1 cellular context compared by ENCODE assay signal in genomic region chr4:15659768-15660394, GRCh38.
A peak's percentile ranks its signal among the peaks of the same experiment; 100 is the strongest.
TF ChIP-seq lines count a peak whose summit lies in the region.

No MANE protein-coding gene starts in this region.

TF ChIP-seq in K562, 482 proteins besides CTCF, POLR2A, EP300 and RAD21 (continues in another document):
- TF ChIP-seq ZNF197 (CRISPR knock-in tag; IDR thresholded peaks at IDR 0.05; ENCODE audit: low read depth) (no peak), NUFIP1 (IDR thresholded peaks at IDR 0.05; ENCODE audit: partially characterized antibody) (no peak), ZC3H8 (IDR thresholded peaks at IDR 0.05) (no peak), TSHZ1 (CRISPR knock-in tag; IDR thresholded peaks at IDR 0.05) (no peak), ZNF280A (IDR thresholded peaks at IDR 0.05; ENCODE audit: low read depth, partially characterized antibody) (no peak), ATF3 (IDR thresholded peaks at IDR 0.05) (peak; percentile 71; the same call in 1 of the 2 replicates), ATF3 (CRISPR knock-in tag; conservative IDR thresholded peaks at IDR 0.05) (no peak), MAFK (IDR thresholded peaks at IDR 0.05; ENCODE audit: low read length) (no peak), DIDO1 (tag; IDR thresholded peaks at IDR 0.05; ENCODE audit: low read depth) (no peak), WHSC1 (IDR thresholded peaks at IDR 0.05; ENCODE audit: low read length) (no peak), RCOR1 (IDR thresholded peaks at IDR 0.05; ENCODE audit: borderline replicate concordance in 1 of 2, low read depth in 2 of 2, low read length in 2 of 2) (no peak), NFIC (IDR thresholded peaks at IDR 0.05) (no peak), CHCHD3 (CRISPR knock-in tag; IDR thresholded peaks at IDR 0.05) (no peak), JUND (IDR thresholded peaks at IDR 0.05; ENCODE audit: borderline replicate concordance, low read depth, low read length) (peak; percentile 30; the same call in 1 of the 2 replicates), JUND (tag; IDR thresholded peaks at IDR 0.05; ENCODE audit: borderline replicate concordance, low read depth, low read length) (no peak; the same call in 2 of the 3 replicates), MLX (CRISPR knock-in tag; conservative IDR thresholded peaks at IDR 0.05) (no peak), ZNF79 (CRISPR knock-in tag; IDR thresholded peaks at IDR 0.05; ENCODE audit: low read depth) (no peak), MEIS2 (IDR thresholded peaks at IDR 0.05; ENCODE audit: partially characterized antibody) (peak; percentile 27), ARID1B (IDR thresholded peaks at IDR 0.05) (no peak), ATF7 (IDR thresholded peaks at IDR 0.05) (peak; percentile 34; the same call in 1 of the 2 replicates), MEF2A (IDR thresholded peaks at IDR 0.05; ENCODE audit: control insufficient read depth, low read depth, low read length) (no peak), SLC30A9 (CRISPR knock-in tag; IDR thresholded peaks at IDR 0.05) (no peak), RHOXF2B (CRISPR knock-in tag; conservative IDR thresholded peaks at IDR 0.05) (no peak), ZFP91 (CRISPR knock-in tag; IDR thresholded peaks at IDR 0.05) (no peak), SOX6 (IDR thresholded peaks at IDR 0.05) (0 out of 2 replicates have a peak, but pooled peaks have one; percentile 11), ZNF146 (CRISPR knock-in tag; IDR thresholded peaks at IDR 0.05; ENCODE audit: unreplicated experiment) (no peak), CCAR2 (IDR thresholded peaks at IDR 0.05; ENCODE audit: low read depth, low read length) (no peak), HDGF (IDR thresholded peaks at IDR 0.05) (no peak), NCOA4 (IDR thresholded peaks at IDR 0.05; ENCODE audit: partially characterized antibody) (no peak), FOXA3 (CRISPR knock-in tag; conservative IDR thresholded peaks at IDR 0.05 in 1 of 2, IDR thresholded peaks at IDR 0.05 in 1 of 2) (no peak), SUPT5H (IDR thresholded peaks at IDR 0.05) (no peak), CBFB (CRISPR knock-in tag; IDR thresholded peaks at IDR 0.05) (no peak), MYBL2 (IDR thresholded peaks at IDR 0.05; ENCODE audit: low read depth) (no peak), MYBL2 (CRISPR knock-in tag; IDR thresholded peaks at IDR 0.05; ENCODE audit: borderline replicate concordance) (no peak), RBBP5 (IDR thresholded peaks at IDR 0.05; ENCODE audit: borderline replicate concordance, insufficient read depth, low read length, poor library complexity, severe bottlenecking) (no peak), SAP30 (IDR thresholded peaks at IDR 0.05; ENCODE audit: borderline replicate concordance, insufficient read depth, low read depth, low read length, poor library complexity, severe bottlenecking) (no peak), TRIM24 (IDR thresholded peaks at IDR 0.05) (peak in 1 of 2 experiments; percentile 32; a peak in 1 of 4 replicates), SREBF1 (IDR thresholded peaks at IDR 0.05; ENCODE audit: borderline replicate concordance, low read depth, low read length) (no peak), ZNF282 (CRISPR knock-in tag; IDR thresholded peaks at IDR 0.05) (no peak), PBX2 (CRISPR knock-in tag; IDR thresholded peaks at IDR 0.05; ENCODE audit: low read depth) (no peak), PBX2 (tag; conservative IDR thresholded peaks at IDR 0.05; ENCODE audit: low read depth) (0 out of 2 replicates have a peak, but pooled peaks have one; percentile 12), ZNF75A (CRISPR knock-in tag; IDR thresholded peaks at IDR 0.05) (no peak), ZBTB8A (IDR thresholded peaks at IDR 0.05; ENCODE audit: partially characterized antibody) (no peak), BRF2 (IDR thresholded peaks at IDR 0.05; ENCODE audit: borderline replicate concordance, insufficient read depth, insufficient read length) (no peak), KLF13 (tag; IDR thresholded peaks at IDR 0.05; ENCODE audit: borderline replicate concordance, low read depth) (no peak)
- TF ChIP-seq, protein P1, sequence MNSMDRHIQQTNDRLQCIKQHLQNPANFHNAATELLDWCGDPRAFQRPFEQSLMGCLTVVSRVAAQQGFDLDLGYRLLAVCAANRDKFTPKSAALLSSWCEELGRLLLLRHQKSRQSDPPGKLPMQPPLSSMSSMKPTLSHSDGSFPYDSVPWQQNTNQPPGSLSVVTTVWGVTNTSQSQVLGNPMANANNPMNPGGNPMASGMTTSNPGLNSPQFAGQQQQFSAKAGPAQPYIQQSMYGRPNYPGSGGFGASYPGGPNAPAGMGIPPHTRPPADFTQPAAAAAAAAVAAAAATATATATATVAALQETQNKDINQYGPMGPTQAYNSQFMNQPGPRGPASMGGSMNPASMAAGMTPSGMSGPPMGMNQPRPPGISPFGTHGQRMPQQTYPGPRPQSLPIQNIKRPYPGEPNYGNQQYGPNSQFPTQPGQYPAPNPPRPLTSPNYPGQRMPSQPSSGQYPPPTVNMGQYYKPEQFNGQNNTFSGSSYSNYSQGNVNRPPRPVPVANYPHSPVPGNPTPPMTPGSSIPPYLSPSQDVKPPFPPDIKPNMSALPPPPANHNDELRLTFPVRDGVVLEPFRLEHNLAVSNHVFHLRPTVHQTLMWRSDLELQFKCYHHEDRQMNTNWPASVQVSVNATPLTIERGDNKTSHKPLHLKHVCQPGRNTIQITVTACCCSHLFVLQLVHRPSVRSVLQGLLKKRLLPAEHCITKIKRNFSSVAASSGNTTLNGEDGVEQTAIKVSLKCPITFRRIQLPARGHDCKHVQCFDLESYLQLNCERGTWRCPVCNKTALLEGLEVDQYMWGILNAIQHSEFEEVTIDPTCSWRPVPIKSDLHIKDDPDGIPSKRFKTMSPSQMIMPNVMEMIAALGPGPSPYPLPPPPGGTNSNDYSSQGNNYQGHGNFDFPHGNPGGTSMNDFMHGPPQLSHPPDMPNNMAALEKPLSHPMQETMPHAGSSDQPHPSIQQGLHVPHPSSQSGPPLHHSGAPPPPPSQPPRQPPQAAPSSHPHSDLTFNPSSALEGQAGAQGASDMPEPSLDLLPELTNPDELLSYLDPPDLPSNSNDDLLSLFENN (IDR thresholded peaks at IDR 0.05; ENCODE audit: low read depth in 2 of 2, low read length in 2 of 2): no peak
- TF ChIP-seq, protein P2, sequence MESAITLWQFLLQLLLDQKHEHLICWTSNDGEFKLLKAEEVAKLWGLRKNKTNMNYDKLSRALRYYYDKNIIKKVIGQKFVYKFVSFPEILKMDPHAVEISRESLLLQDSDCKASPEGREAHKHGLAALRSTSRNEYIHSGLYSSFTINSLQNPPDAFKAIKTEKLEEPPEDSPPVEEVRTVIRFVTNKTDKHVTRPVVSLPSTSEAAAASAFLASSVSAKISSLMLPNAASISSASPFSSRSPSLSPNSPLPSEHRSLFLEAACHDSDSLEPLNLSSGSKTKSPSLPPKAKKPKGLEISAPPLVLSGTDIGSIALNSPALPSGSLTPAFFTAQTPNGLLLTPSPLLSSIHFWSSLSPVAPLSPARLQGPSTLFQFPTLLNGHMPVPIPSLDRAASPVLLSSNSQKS (CRISPR knock-in tag; IDR thresholded peaks at IDR 0.05): no peak
- TF ChIP-seq, protein P3, sequence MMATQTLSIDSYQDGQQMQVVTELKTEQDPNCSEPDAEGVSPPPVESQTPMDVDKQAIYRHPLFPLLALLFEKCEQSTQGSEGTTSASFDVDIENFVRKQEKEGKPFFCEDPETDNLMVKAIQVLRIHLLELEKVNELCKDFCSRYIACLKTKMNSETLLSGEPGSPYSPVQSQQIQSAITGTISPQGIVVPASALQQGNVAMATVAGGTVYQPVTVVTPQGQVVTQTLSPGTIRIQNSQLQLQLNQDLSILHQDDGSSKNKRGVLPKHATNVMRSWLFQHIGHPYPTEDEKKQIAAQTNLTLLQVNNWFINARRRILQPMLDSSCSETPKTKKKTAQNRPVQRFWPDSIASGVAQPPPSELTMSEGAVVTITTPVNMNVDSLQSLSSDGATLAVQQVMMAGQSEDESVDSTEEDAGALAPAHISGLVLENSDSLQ (IDR thresholded peaks at IDR 0.05): peak; percentile 16; the same call in 1 of the 2 replicates
- TF ChIP-seq, protein P4, sequence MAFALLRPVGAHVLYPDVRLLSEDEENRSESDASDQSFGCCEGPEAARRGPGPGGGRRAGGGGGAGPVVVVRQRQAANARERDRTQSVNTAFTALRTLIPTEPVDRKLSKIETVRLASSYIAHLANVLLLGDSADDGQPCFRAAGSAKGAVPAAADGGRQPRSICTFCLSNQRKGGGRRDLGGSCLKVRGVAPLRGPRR (CRISPR knock-in tag; IDR thresholded peaks at IDR 0.05): no peak
